Comparison of ENCODE assay signal across 2 cellular contexts in genomic region chrX:47116551-47117110, GRCh38. TPM values are rescaled to one million over a fixed set of nuclear protein-coding genes. Genes with fewer than 3 reads are reported as not detected.
"Had no signal": no experiment of that assay in that cellular context is flagged by ENCODE, and none has a peak within 500 bp of the region (broad histone marks: within the 10 kb centered on the region; RNA-seq: fewer than 3 reads in every experiment).

No MANE protein-coding gene starts in this region.

RNA-seq across cellular contexts. Expression of gene RGN, which starts 38.4 kb away (rescaled TPM):
- total RNA-seq: H4, HT1080 had no signal
